ENCODE assay signal across 8 cellular contexts in the genomic region with DNA sequence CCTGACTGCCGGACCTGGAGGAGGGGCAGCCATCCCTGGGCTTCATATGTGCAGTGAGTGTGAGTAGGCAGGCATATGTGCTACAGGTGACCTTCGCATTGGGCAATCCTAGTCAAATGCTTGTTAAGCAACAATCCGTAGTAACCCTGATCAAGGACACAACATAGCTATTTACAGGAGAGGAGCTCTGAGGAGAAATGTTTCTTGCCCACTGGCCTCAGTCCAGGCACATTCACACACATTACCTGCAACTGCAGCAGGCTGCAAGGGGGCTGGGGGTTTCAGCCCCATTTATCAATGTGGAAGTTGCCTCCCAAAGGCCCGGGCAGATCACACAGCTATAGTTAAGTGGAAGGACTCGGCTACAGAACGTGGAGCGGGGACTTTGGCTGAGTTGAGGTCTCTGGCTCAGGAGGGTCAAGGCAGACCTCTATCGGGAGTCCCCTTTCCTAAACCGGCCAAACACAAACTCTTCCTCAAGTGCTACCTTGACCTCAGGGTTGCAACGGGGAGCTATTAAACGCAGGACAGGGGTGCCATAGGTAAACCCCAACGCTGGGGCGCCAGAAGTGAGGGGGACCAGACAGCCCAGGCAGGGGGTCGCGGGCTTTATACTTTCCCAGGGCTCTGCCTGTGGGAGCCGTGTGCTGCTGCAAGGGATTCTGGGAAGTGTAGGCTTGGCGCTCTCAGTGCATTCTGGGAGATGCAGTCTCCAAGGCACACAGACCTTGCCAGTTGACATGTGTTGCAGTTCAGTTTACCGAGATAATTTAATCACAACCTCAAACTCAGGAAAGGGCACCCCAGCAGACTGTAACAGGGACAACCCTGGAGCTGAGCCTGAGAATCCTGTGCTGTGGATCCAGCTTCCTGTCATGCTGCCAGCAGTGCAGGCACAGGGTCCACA. TPM values are rescaled to one million over a fixed set of nuclear protein-coding genes. Genes with fewer than 3 reads are reported as not detected.
DNase-seq lines count a peak whose midpoint lies in the region; ATAC-seq and TF ChIP-seq lines count a peak whose summit lies in the region.

No MANE protein-coding gene starts in this region.

- DNase-seq in RWPE2 (ENCODE audit: low spot score) (no peak), iPS-NIHi11 (ENCODE audit: low spot score) (peak; percentile 88), gastrocnemius medialis (peak; percentile 50 to 72)

- no peak for TF ChIP-seq POLR2A in gastrocnemius medialis (IDR thresholded peaks at IDR 0.05)

- peak overlapping the region; percentile 52 to 89 (median 79) for H3K27ac Mint-ChIP-seq in brain

- H3K36me3 Mint-ChIP-seq in brain: no peaks in the 10 kb centered on the region

- no peak for TF ChIP-seq CTCF in DOHH2 (IDR thresholded peaks at IDR 0.05; ENCODE audit: low read depth, low read length, poor library complexity, severe bottlenecking)
- TF ChIP-seq CTCF in RWPE2 (IDR thresholded peaks at IDR 0.05; ENCODE audit: poor library complexity, severe bottlenecking): no peak
- TF ChIP-seq CTCF in brain (conservative IDR thresholded peaks at IDR 0.05): no peak
- TF ChIP-seq CTCF in gastrocnemius medialis (IDR thresholded peaks at IDR 0.05 in 4 of 5, conservative IDR thresholded peaks at IDR 0.05 in 1 of 5): no peak

- peak overlapping the region; percentile 68 to 82 (median 78) for H3K4me3 Mint-ChIP-seq in brain

- in situ Hi-C loops in gastrocnemius medialis (cut with MboI; ENCODE audit: low sequenced_read_pairs in 4 of 4): loop anchor here in 2 of 4 donors (5.0 to 10.0 kb wide), 2 partner anchors 96 to 189 kb away; partner anchors contain the start of gene TRIM54 (in 2 of the 2)

- H3K79me2 ChIP-seq in DOHH2 (ENCODE audit: control insufficient read depth, low read length): no peaks in the 10 kb centered on the region

- H3K4me3 ChIP-seq in DOHH2 (ENCODE audit: low read length) (peak overlapping the region; percentile 70), RWPE2 (ENCODE audit: severe bottlenecking) (no peak overlapping the region), gastrocnemius medialis (peak overlapping the region; percentile 41 to 59 (median 54))

- H3K36me3 ChIP-seq in DOHH2 (ENCODE audit: control insufficient read depth, low read length): no peaks in the 10 kb centered on the region
- no peaks in the 10 kb centered on the region for H3K36me3 ChIP-seq in RWPE2 (ENCODE audit: low read depth)
- H3K36me3 ChIP-seq in gastrocnemius medialis: no peaks in the 10 kb centered on the region

- H3K27me3 Mint-ChIP-seq in brain: peaks cover 2% of the 10 kb centered on the region

- H3K9me3 Mint-ChIP-seq in brain: no peaks in the 10 kb centered on the region

- H3K4me1 ChIP-seq in DOHH2 (ENCODE audit: control insufficient read depth, low read length): peaks cover 11% of the 10 kb centered on the region
- no peaks in the 10 kb centered on the region for H3K4me1 ChIP-seq in RWPE2 (ENCODE audit: insufficient read depth, poor library complexity, severe bottlenecking)
- peaks cover 5 to 8% of the 10 kb centered on the region in 2 donors for H3K4me1 ChIP-seq in gastrocnemius medialis

- intact Hi-C loops in gastrocnemius medialis (cut with DNase I; ENCODE audit: low total_unique reads): no loop called here

- peaks cover 20% of the 10 kb centered on the region for H3K4me1 Mint-ChIP-seq in brain

- no peaks in the 10 kb centered on the region for H3K9me2 ChIP-seq in DOHH2 (replicated peaks; ENCODE audit: control insufficient read depth, low read length)

- H3K9me3 ChIP-seq in DOHH2 (ENCODE audit: control insufficient read depth, insufficient read depth, low read length): no peaks in the 10 kb centered on the region
- no peaks in the 10 kb centered on the region for H3K9me3 ChIP-seq in RWPE2 (ENCODE audit: severe bottlenecking)
- no peaks in the 10 kb centered on the region for H3K9me3 ChIP-seq in gastrocnemius medialis

- H3K27ac ChIP-seq in DOHH2 (ENCODE audit: low read depth, low read length) (no peak overlapping the region), RWPE2 (ENCODE audit: poor library complexity, severe bottlenecking) (no peak overlapping the region), gastrocnemius medialis (peak overlapping the region; percentile 69 to 78 (median 71))

- H3K27me3 ChIP-seq in DOHH2 (ENCODE audit: control insufficient read depth, low read length) (no peaks in the 10 kb centered on the region), RWPE2 (ENCODE audit: insufficient read depth, poor library complexity, severe bottlenecking) (no peaks in the 10 kb centered on the region), gastrocnemius medialis (no peaks in the 10 kb centered on the region)

- no peaks in the 10 kb centered on the region for H3F3A ChIP-seq in DOHH2 (ENCODE audit: control insufficient read depth, insufficient read depth)

- peak overlapping the region; percentile 86 for H3K4me2 ChIP-seq in DOHH2 (ENCODE audit: low read length)

- no peaks in the 10 kb centered on the region for H4K20me1 ChIP-seq in DOHH2 (ENCODE audit: control insufficient read depth, insufficient read depth, low read depth, low read length)

- ATAC-seq in HG03342 (IDR thresholded peaks at IDR 0.05; ENCODE audit: unreplicated experiment) (peak; percentile 62), RWPE2 (ENCODE audit: low read depth) (peak; percentile 69), gastrocnemius medialis (peak; percentile 86 to 93), GM19397 (IDR thresholded peaks at IDR 0.05; ENCODE audit: unreplicated experiment) (no peak), HG02970 (IDR thresholded peaks at IDR 0.05; ENCODE audit: low FRiP score, unreplicated experiment) (no peak)

RNA-seq across cellular contexts. Expression of gene KHK, which starts 9.4 kb away (rescaled TPM):
- polyA plus RNA-seq in brain (ENCODE audit: insufficient read depth, low read depth, low replicate concordance): 9.2 TPM
- total RNA-seq in gastrocnemius medialis: 1 to 10 TPM in 2 of 4 donors, under 1 TPM in 1, not detected in 1; 0.91 to 5.4 (median 1.3) TPM

RNA-seq across cellular contexts. Expression of gene EMILIN1, which starts 17.6 kb away (rescaled TPM):
- polyA plus RNA-seq in brain (ENCODE audit: insufficient read depth, low read depth, low replicate concordance): 6.2 TPM
- 10 to 100 TPM in 2 of 4 donors, 1 to 10 TPM in 2; 6.8 to 18.2 (median 11.3) TPM for total RNA-seq in gastrocnemius medialis

RNA-seq across cellular contexts. Expression of gene CGREF1, which starts 22.9 kb away (rescaled TPM):
- polyA plus RNA-seq in brain (ENCODE audit: insufficient read depth, low read depth, low replicate concordance): 8.4 TPM
- 1 to 10 TPM; 1.2 to 7.1 (median 4.3) TPM for total RNA-seq in gastrocnemius medialis

RNA-seq across cellular contexts. Expression of gene OST4, which starts 24.5 kb away (rescaled TPM):
- polyA plus RNA-seq in brain (ENCODE audit: insufficient read depth, low read depth, low replicate concordance): 361 TPM
- total RNA-seq in gastrocnemius medialis: 100 to 1,000 TPM; 191 to 283 (median 251) TPM

RNA-seq across cellular contexts. Expression of gene ABHD1, which starts 27.6 kb away (rescaled TPM):
- polyA plus RNA-seq in brain (ENCODE audit: insufficient read depth, low read depth, low replicate concordance): 0.64 TPM
- 1 to 10 TPM in 3 of 4 donors, under 1 TPM in 1; 0.61 to 2.3 (median 1.2) TPM for total RNA-seq in gastrocnemius medialis

Comparison
In these comparisons a context has a peak if more than half of its experiments do, and no peak if none do; other contexts are left out.
1. H3K27ac ChIP-seq: peak in gastrocnemius medialis (4 of 4); none in DOHH2 (single experiment) and RWPE2 (single experiment).
2. ATAC-seq: peak in HG03342 (single experiment), RWPE2 (single experiment) and gastrocnemius medialis (2 of 2); none in GM19397 (single experiment) and HG02970 (single experiment).